ENCODE assay signal across 22 cellular contexts in the genomic region with DNA sequence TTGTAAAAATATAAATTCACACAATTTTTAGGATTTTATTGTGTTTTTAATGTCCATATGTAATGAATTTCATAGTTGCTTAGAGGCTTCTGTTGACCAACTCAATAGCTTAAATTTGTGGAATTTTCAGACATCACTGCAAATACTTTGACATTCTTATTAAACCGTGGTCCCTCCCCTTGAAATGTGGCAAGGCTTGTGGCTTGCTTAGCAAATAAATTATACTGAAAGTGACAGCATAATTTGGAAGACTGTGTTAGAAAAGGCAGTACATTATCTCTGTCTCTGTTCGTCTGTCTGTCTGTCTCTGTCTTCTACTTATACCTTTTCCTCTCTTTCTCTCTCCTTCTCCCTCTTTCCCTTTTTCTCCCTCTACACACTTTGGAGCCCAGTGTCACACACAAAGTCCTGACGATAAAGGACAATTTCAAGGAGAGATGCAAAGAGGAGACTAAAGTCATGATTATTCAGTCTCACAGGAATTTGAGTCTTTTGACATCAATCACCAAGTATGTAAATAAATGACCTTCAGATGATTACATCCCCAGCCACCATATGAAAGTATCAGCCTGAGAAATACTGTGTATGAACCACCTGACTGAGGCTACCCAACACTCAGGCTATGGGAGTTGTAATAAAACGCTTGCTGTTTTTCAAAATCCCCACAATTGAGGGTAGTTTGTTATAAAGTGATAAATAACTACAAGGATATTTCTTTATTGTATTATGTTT. TPM values are rescaled to one million over a fixed set of nuclear protein-coding genes. Genes with fewer than 3 reads are reported as not detected.
DNase-seq lines count a peak whose midpoint lies in the region; ATAC-seq and TF ChIP-seq lines count a peak whose summit lies in the region.
"Had no signal": no experiment of that assay in that cellular context is flagged by ENCODE, and none has a peak within 500 bp of the region (broad histone marks: within the 10 kb centered on the region; RNA-seq: fewer than 3 reads in every experiment).

No MANE protein-coding gene starts in this region.

- ATAC-seq in PC-3: no peak
- ATAC-seq in HG03521 (IDR thresholded peaks at IDR 0.05; ENCODE audit: unreplicated experiment): no peak
- ATAC-seq in activated naive CD4-positive, alpha-beta T cell treated with anti-CD3 and anti-CD28 coated beads, Interleukin-2, amount 50 U/mL, for 72 hours: no peak
- ATAC-seq: GM23338, Panc1 had no signal

- BruUV-seq in Calu3 (replicated peaks; lab: Mats Ljungman, UMichigan) (no TSS peak), PC-3 (replicated peaks; lab: Mats Ljungman, UMichigan) (no TSS peak)

- H3K36me3 ChIP-seq in PC-3 (ENCODE audit: low read depth, low read length): no peaks in the 10 kb centered on the region

- H3K4me1 Mint-ChIP-seq in Calu3 (ENCODE audit: low read depth, unreplicated experiment): peaks cover 24% of the 10 kb centered on the region
- H3K4me1 Mint-ChIP-seq: IgD-negative memory B cell had no signal

- peaks cover 5% of the 10 kb centered on the region for H3K36me3 Mint-ChIP-seq in Calu3 (ENCODE audit: insufficient read depth, unreplicated experiment)
- H3K36me3 Mint-ChIP-seq in activated naive CD4-positive, alpha-beta T cell treated with anti-CD3 and anti-CD28 coated beads, Interleukin-2, amount 50 U/mL, for 72 hours: no peaks in the 10 kb centered on the region
- H3K36me3 Mint-ChIP-seq: IgD-negative memory B cell had no signal

- H3K4me1 ChIP-seq in PC-3 (ENCODE audit: insufficient read depth, low read length): no peaks in the 10 kb centered on the region

- TF ChIP-seq CTCF in Calu3 (IDR thresholded peaks at IDR 0.05; ENCODE audit: unreplicated experiment) (no peak), PC-3 (conservative IDR thresholded peaks at IDR 0.05; ENCODE audit: low read depth, low read length) (no peak), epithelial cell of esophagus (IDR thresholded peaks at IDR 0.05; ENCODE audit: insufficient read depth, low read depth, low read length, missing control alignments) (no peak)

- peak overlapping the region; percentile 33 for H3K27ac Mint-ChIP-seq in Calu3 (ENCODE audit: unreplicated experiment)
- no peak overlapping the region for H3K27ac Mint-ChIP-seq in activated naive CD4-positive, alpha-beta T cell treated with anti-CD3 and anti-CD28 coated beads, Interleukin-2, amount 50 U/mL, for 72 hours
- H3K27ac Mint-ChIP-seq: GM23338, IgD-negative memory B cell had no signal

- no peak overlapping the region for H3K4me2 ChIP-seq in PC-3 (ENCODE audit: low read length)
- H3K4me2 ChIP-seq: GM23338 had no signal

- no peaks in the 10 kb centered on the region for H3K79me2 ChIP-seq in PC-3 (ENCODE audit: low read length)

- no peaks in the 10 kb centered on the region for H3F3A ChIP-seq in PC-3 (ENCODE audit: low read length, unreplicated experiment)

- CTCF ChIA-PET in Calu3 (lab: Charles Lee): no interaction called here
- CTCF ChIA-PET in PC-3 (lab: Charles Lee): no interaction called here

- POLR2A ChIA-PET in PC-3 (lab: Charles Lee; ENCODE audit: unreplicated experiment): no interaction called here

- no peaks in the 10 kb centered on the region for H3K9me2 ChIP-seq in PC-3 (replicated peaks; ENCODE audit: low read length)

- H2AFZ ChIP-seq in PC-3 (ENCODE audit: low read length): no peak overlapping the region
- H2AFZ ChIP-seq: GM23338 had no signal

- DNase-seq in Calu3 (no peak), PC-3 (peak; percentile 23), epithelial cell of esophagus (ENCODE audit: low read depth) (peak; percentile 21), myocyte (ENCODE audit: low read depth) (peak; percentile 41), HUDEP-2 (lab: John Stamatoyannopoulos, UW; ENCODE audit: unreplicated experiment in 76 of 76) (no peak), Ammon's horn (ENCODE audit: low spot score) (no peak)
- DNase-seq in activated naive CD4-positive, alpha-beta T cell treated with anti-CD3 and anti-CD28 coated beads, Interleukin-2, amount 50 U/mL, for 72 hours (ENCODE audit: low spot score in 2 of 2): no peak
- DNase-seq: C1 segment of cervical spinal cord, DND-41, GF-D8, HCEC 1CT, Karpas-422, MM.1S, NCI-H1092, NCI-H1436 treated with DMSO at 0.1 percent for 48 hours, NCI-H2029, NCI-H526 had no signal

- no peak overlapping the region for H3K9ac ChIP-seq in PC-3 (ENCODE audit: low read length)

- intact Hi-C loops in Calu3 (cut with micrococcal nuclease; ENCODE audit: unreplicated experiment): no loop called here
- intact Hi-C loops in PC-3 (cut with micrococcal nuclease): no loop called here

- H3K4me3 ChIP-seq in PC-3 (ENCODE audit: low read length) (no peak overlapping the region), epithelial cell of esophagus (ENCODE audit: low read length) (no peak overlapping the region)
- H3K4me3 ChIP-seq: GM23338 had no signal

- no peaks in the 10 kb centered on the region for H3K9me3 Mint-ChIP-seq in Calu3 (ENCODE audit: low read depth, unreplicated experiment)
- H3K9me3 Mint-ChIP-seq in activated naive CD4-positive, alpha-beta T cell treated with anti-CD3 and anti-CD28 coated beads, Interleukin-2, amount 50 U/mL, for 72 hours: peaks cover 0 to 4% of the 10 kb centered on the region in 2 donors
- H3K9me3 Mint-ChIP-seq: IgD-negative memory B cell had no signal

- H4K20me1 ChIP-seq in PC-3 (ENCODE audit: low read length): no peaks in the 10 kb centered on the region

- no peaks in the 10 kb centered on the region for H3K9me3 ChIP-seq in PC-3 (ENCODE audit: low read length)

- peak overlapping the region; percentile 21 for H3K4me3 Mint-ChIP-seq in Calu3 (ENCODE audit: low read depth, unreplicated experiment)
- H3K4me3 Mint-ChIP-seq: GM23338, IgD-negative memory B cell had no signal

- no peaks in the 10 kb centered on the region for H3K27me3 ChIP-seq in PC-3 (ENCODE audit: low read length)

- no peaks in the 10 kb centered on the region for H3K27me3 Mint-ChIP-seq in Calu3 (ENCODE audit: unreplicated experiment)
- H3K27me3 Mint-ChIP-seq: IgD-negative memory B cell had no signal

- no peak overlapping the region for H3K27ac ChIP-seq in PC-3 (ENCODE audit: low read length)

RNA-seq across cellular contexts. Expression of gene UGT2B7, which starts 21.0 kb away (rescaled TPM):
- total RNA-seq in Calu3 (2022): 16.6 and 25.5 TPM in 2 replicates
- total RNA-seq in PC-3 (2014; rRNA removed): not detected in 2 replicates
- 0.43 and 1.5 TPM in 2 replicates for total RNA-seq in myocyte
- 0.53 TPM for polyA plus RNA-seq in myocyte (2012)
- not detected for total RNA-seq in activated naive CD4-positive, alpha-beta T cell treated with anti-CD3 and anti-CD28 coated beads, Interleukin-2, amount 50 U/mL, for 72 hours
- total RNA-seq: A673, GM23338 had no signal
- polyA plus RNA-seq: GM23338, IgD-negative memory B cell had no signal

Comparison
In these comparisons a context has a peak if more than half of its experiments do, and no peak if none do; other contexts are left out.
1. DNase-seq: peak in PC-3 (single experiment), epithelial cell of esophagus (single experiment) and myocyte (single experiment); none in Calu3 (single experiment), HUDEP-2 (0 of 76), activated naive CD4-positive, alpha-beta T cell treated with anti-CD3 and anti-CD28 coated beads, Interleukin-2, amount 50 U/mL, for 72 hours (0 of 2) and Ammon's horn (single experiment).